Comparison of ENCODE assay signal across 8 cellular contexts in the genomic region with DNA sequence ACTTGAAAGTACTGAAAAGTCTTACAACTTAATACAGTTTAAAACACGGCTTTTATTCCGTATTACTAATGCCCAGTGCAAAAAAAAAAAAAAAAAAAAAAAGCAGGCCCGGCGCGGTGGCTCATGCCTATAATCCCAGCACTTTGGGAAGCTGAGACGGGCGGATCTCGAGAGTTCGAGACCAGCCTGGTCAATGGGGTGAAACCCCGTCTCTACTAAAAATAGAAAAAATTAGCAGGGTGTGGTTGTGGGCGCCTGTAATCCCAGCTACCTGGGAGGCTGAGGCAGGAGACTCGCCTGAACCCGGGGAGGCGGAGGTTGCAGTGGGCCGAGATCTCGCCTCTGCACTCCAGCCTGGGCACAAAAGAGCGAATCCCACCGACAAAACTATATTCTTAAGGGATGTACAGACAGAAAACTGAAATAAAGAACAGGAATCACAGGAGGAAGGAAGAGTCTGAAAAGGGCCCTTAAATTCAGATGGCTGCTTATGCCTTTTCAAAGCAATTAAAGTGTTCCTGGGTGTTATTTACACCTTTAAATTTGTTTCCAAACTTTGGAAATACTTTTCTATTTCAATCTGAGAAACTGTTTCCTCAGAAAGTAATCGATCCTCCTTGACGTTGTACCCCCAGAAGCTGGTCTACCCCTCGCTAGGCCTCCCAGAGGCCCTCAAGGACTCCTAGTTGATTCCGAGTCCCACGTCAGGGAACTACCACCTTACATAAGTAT. TPM values are rescaled to one million over a fixed set of nuclear protein-coding genes. Genes with fewer than 3 reads are reported as not detected.
DNase-seq lines count a peak whose midpoint lies in the region; ATAC-seq and TF ChIP-seq lines count a peak whose summit lies in the region.

No MANE protein-coding gene starts in this region.

- intact Hi-C loops in heart left ventricle (cut with DNase I) (loop anchor here in 9 of 10 donors (1.0 to 10.0 kb wide), 6 partner anchors 28 to 70 kb away; no protein-coding TSS in a partner anchor), Right ventricle myocardium inferior (cut with DNase I) (loop anchor here (1.0 kb wide), 1 partner anchor 67 kb away; no protein-coding TSS in a partner anchor)

- peak overlapping the region; percentile 95 for H3K4me2 ChIP-seq in skeletal muscle satellite cell (ENCODE audit: low read length)

- H3K4me3 Mint-ChIP-seq in activated T-cell treated with anti-CD3 and anti-CD28 coated beads, Interleukin-2, amount 50 U/mL, for 72 hours: peak overlapping the region; percentile 99 to 100
- H3K4me3 Mint-ChIP-seq in glutamatergic neuron (ENCODE audit: unreplicated experiment): peak overlapping the region; percentile 96

- no peaks in the 10 kb centered on the region for H3K27me3 Mint-ChIP-seq in activated T-cell treated with anti-CD3 and anti-CD28 coated beads, Interleukin-2, amount 50 U/mL, for 72 hours (ENCODE audit: low read depth)
- peaks cover 31% of the 10 kb centered on the region for H3K27me3 Mint-ChIP-seq in glutamatergic neuron (ENCODE audit: unreplicated experiment)

- H3K4me3 ChIP-seq in heart left ventricle: peak overlapping the region; percentile 72 to 92 (median 82)
- peak overlapping the region; percentile 98 for H3K4me3 ChIP-seq in skeletal muscle satellite cell (ENCODE audit: low read length)

- no peaks in the 10 kb centered on the region for H3K9me3 ChIP-seq in heart left ventricle
- no peaks in the 10 kb centered on the region for H3K9me3 ChIP-seq in skeletal muscle satellite cell (replicated peaks; ENCODE audit: low read length)

- H3K27ac ChIP-seq in heart left ventricle: peak overlapping the region; percentile 98 to 100 (median 100)

- H3K9me3 Mint-ChIP-seq in activated T-cell treated with anti-CD3 and anti-CD28 coated beads, Interleukin-2, amount 50 U/mL, for 72 hours: no peaks in the 10 kb centered on the region
- peaks cover 31% of the 10 kb centered on the region for H3K9me3 Mint-ChIP-seq in glutamatergic neuron (ENCODE audit: unreplicated experiment)

- peaks cover 29 to 46% of the 10 kb centered on the region in 2 donors for H3K36me3 Mint-ChIP-seq in activated T-cell treated with anti-CD3 and anti-CD28 coated beads, Interleukin-2, amount 50 U/mL, for 72 hours (ENCODE audit: insufficient read depth in 2 of 2)
- H3K36me3 Mint-ChIP-seq in glutamatergic neuron (ENCODE audit: unreplicated experiment): peaks cover 6% of the 10 kb centered on the region

- no peak for TF ChIP-seq POLR2A in heart left ventricle (IDR thresholded peaks at IDR 0.05)

- H3K27me3 ChIP-seq in heart left ventricle (no peaks in the 10 kb centered on the region), skeletal muscle satellite cell (ENCODE audit: control insufficient read depth, insufficient read depth, low read length) (no peaks in the 10 kb centered on the region)

- WGBS in heart left ventricle, 4 donors: 0 to 1% (median 1%) methylated on average over 23 of the region's 23 CpGs

- H3K36me3 ChIP-seq in heart left ventricle (peaks cover 0 to 10% (median 0%) of the 10 kb centered on the region in 9 donors), skeletal muscle satellite cell (ENCODE audit: insufficient read depth, low read length) (peaks cover 20% of the 10 kb centered on the region)

- TF ChIP-seq CTCF in heart left ventricle (IDR thresholded peaks at IDR 0.05) (no peak), glutamatergic neuron (IDR thresholded peaks at IDR 0.05; ENCODE audit: partially characterized antibody, unreplicated experiment) (no peak)

- DNase-seq in heart left ventricle (peak in 3 of 5 donors; percentile 27 to 38 (median 37)), Right ventricle myocardium inferior (ENCODE audit: missing footprints) (no peak), glutamatergic neuron (no peak), HuH-7.5 (ENCODE audit: low spot score) (no peak), SW 1271 (lab: John Stamatoyannopoulos, UW) (no peak)
- peak; percentile 36 to 49 for DNase-seq in activated T-cell treated with anti-CD3 and anti-CD28 coated beads, Interleukin-2, amount 50 U/mL, for 72 hours

- ATAC-seq in heart left ventricle: peak in 1 of 4 donors; percentile 0
- no peak for ATAC-seq in Right ventricle myocardium inferior
- ATAC-seq in activated T-cell treated with anti-CD3 and anti-CD28 coated beads, Interleukin-2, amount 50 U/mL, for 72 hours (replicated peaks in 1 of 2): no peak
- no peak for ATAC-seq in GM21526 (IDR thresholded peaks at IDR 0.05; ENCODE audit: low FRiP score, unreplicated experiment)

- peak overlapping the region; percentile 100 for H3K9ac ChIP-seq in skeletal muscle satellite cell (ENCODE audit: low read depth, low read length)

- peaks cover 0 to 50% (median 35%) of the 10 kb centered on the region in 12 donors for H3K4me1 ChIP-seq in heart left ventricle
- H3K4me1 ChIP-seq in skeletal muscle satellite cell (ENCODE audit: control insufficient read depth, insufficient read depth, low read length): peaks cover 32% of the 10 kb centered on the region

- peak overlapping the region; percentile 100 for H3K27ac Mint-ChIP-seq in activated T-cell treated with anti-CD3 and anti-CD28 coated beads, Interleukin-2, amount 50 U/mL, for 72 hours
- peak overlapping the region; percentile 100 for H3K27ac Mint-ChIP-seq in glutamatergic neuron (ENCODE audit: unreplicated experiment)

- peaks cover 33% of the 10 kb centered on the region for H3K4me1 Mint-ChIP-seq in activated T-cell treated with anti-CD3 and anti-CD28 coated beads, Interleukin-2, amount 50 U/mL, for 72 hours (ENCODE audit: low read depth)
- H3K4me1 Mint-ChIP-seq in glutamatergic neuron (ENCODE audit: low read depth, unreplicated experiment): peaks cover 10% of the 10 kb centered on the region

RNA-seq across cellular contexts. Expression of gene KMT2E, which starts 2.1 kb away (rescaled TPM):
- total RNA-seq in heart left ventricle (10 to 100 TPM; 39.3 to 59.5 (median 46.7) TPM), Right ventricle myocardium inferior (35.1 TPM), glutamatergic neuron (ENCODE audit: unreplicated experiment) (126 TPM)
- 10 to 100 TPM; 17.0 to 20.8 TPM for polyA plus RNA-seq in heart left ventricle
- total RNA-seq in activated T-cell treated with anti-CD3 and anti-CD28 coated beads, Interleukin-2, amount 50 U/mL, for 72 hours: 100 to 1,000 TPM in 1 of 2 donors, 10 to 100 TPM in 1; 96.4 to 112 TPM
- total RNA-seq in skeletal muscle satellite cell (2012; rRNA removed): 55.9 and 67.9 TPM in 2 replicates

Comparison
In these comparisons a context has a peak if more than half of its experiments do, and no peak if none do; other contexts are left out.
1. DNase-seq: peak in heart left ventricle (3 of 5) and activated T-cell treated with anti-CD3 and anti-CD28 coated beads, Interleukin-2, amount 50 U/mL, for 72 hours (2 of 2); none in Right ventricle myocardium inferior (single experiment), glutamatergic neuron (single experiment), HuH-7.5 (single experiment) and SW 1271 (0 of 2).